In genomic region chr10:48604408-48605263, GRCh38 we compare ENCODE assay signal across 8 cellular contexts. TPM values are rescaled to one million over a fixed set of nuclear protein-coding genes. Genes with fewer than 3 reads are reported as not detected.
DNase-seq lines count a peak whose midpoint lies in the region; ATAC-seq and TF ChIP-seq lines count a peak whose summit lies in the region.

Gene ARHGAP22 (minus strand): TSS chr10:48605073. CDS start chr10:48604796, 277 bp downstream.

- ATAC-seq in GM19324 (IDR thresholded peaks at IDR 0.05; ENCODE audit: low FRiP score, unreplicated experiment), result peak; percentile 48
- no peak for ATAC-seq in naive thymus-derived CD8-positive, alpha-beta T cell

- DNase-seq in AG04450 (ENCODE audit: low read depth, low spot score) (no peak), fibroblast of the aortic adventitia (ENCODE audit: low read depth) (no peak), T-helper 2 cell (no peak), NCI-H128 (lab: John Stamatoyannopoulos, UW; ENCODE audit: unreplicated experiment) (no peak), NCI-H510A (lab: John Stamatoyannopoulos, UW) (no peak)
- no peak for DNase-seq in naive thymus-derived CD8-positive, alpha-beta T cell

- H3K27ac ChIP-seq in AG04450 (ENCODE audit: low read depth, low read length) (peak within 1 kb of the TSS; percentile 31), SU-DHL-6 (ENCODE audit: low read depth, low read length) (no peak within 1 kb of the TSS)

- H3K9me3 ChIP-seq in AG04450 (ENCODE audit: control insufficient read depth, insufficient read depth, low read length) (no peaks in the 10 kb centered on the region), SU-DHL-6 (ENCODE audit: insufficient read depth, low read length) (no peaks in the 10 kb centered on the region)

- CTCF ChIA-PET in AG04450 (lab: Charles Lee), result interaction anchor here (1.1 to 5.5 kb wide), 6 partner anchors 11 to 54 kb away, joined by 3 to 104 read pairs (median 11); no protein-coding TSS in a partner anchor

- peak within 1 kb of the TSS; percentile 57 for H2AFZ ChIP-seq in SU-DHL-6 (ENCODE audit: low read depth, low read length, severe bottlenecking)

- H3K36me3 ChIP-seq in SU-DHL-6 (ENCODE audit: low read length), result no peaks in the 10 kb centered on the region

- no peaks in the 10 kb centered on the region for H3K9me3 Mint-ChIP-seq in naive thymus-derived CD8-positive, alpha-beta T cell

- H3K27ac Mint-ChIP-seq in naive thymus-derived CD8-positive, alpha-beta T cell, result peak within 1 kb of the TSS in 1 of 10 donors; percentile 50

- H3K79me2 ChIP-seq in SU-DHL-6 (ENCODE audit: insufficient read depth, low read length), result 0 out of 2 replicates have a peak, but pooled peaks cover 5% of the 10 kb centered on the region

- POLR2A ChIA-PET in AG04450 (lab: Yijun Ruan, JAX), result interaction anchor here (0.6 kb wide), 1 partner anchor 12 kb away, joined by 4 read pairs; no protein-coding TSS in a partner anchor
- POLR2A ChIA-PET in naive thymus-derived CD8-positive, alpha-beta T cell (lab: Charles Lee), result no interaction called here

- peak within 1 kb of the TSS; percentile 59 for H3K4me2 ChIP-seq in SU-DHL-6 (ENCODE audit: low read depth, low read length, poor library complexity, severe bottlenecking)

- H3K27me3 ChIP-seq in AG04450 (ENCODE audit: control insufficient read depth, insufficient read depth, low read length) (no peaks in the 10 kb centered on the region), SU-DHL-6 (ENCODE audit: low read length) (no peaks in the 10 kb centered on the region)

- H3K27me3 Mint-ChIP-seq in naive thymus-derived CD8-positive, alpha-beta T cell, result peaks cover 16 to 51% (median 27%) of the 10 kb centered on the region in 5 donors

- H3K36me3 Mint-ChIP-seq in naive thymus-derived CD8-positive, alpha-beta T cell, result no peaks in the 10 kb centered on the region

- peak within 1 kb of the TSS; percentile 65 for H3K9ac ChIP-seq in SU-DHL-6 (ENCODE audit: low read length)

- TF ChIP-seq CTCF in AG04450 (IDR thresholded peaks at IDR 0.05; ENCODE audit: low read depth, low read length) (no peak), SU-DHL-6 (IDR thresholded peaks at IDR 0.05; ENCODE audit: insufficient read depth, low read length, poor library complexity, severe bottlenecking) (no peak), fibroblast of the aortic adventitia (IDR thresholded peaks at IDR 0.05; ENCODE audit: insufficient read depth, low read length) (no peak)

- H3K4me1 Mint-ChIP-seq in naive thymus-derived CD8-positive, alpha-beta T cell, result peaks cover 5 to 27% (median 9%) of the 10 kb centered on the region in 4 donors

- no peaks in the 10 kb centered on the region for H3F3A ChIP-seq in SU-DHL-6 (ENCODE audit: insufficient read depth)

- H3K4me3 Mint-ChIP-seq in naive thymus-derived CD8-positive, alpha-beta T cell, result peak within 1 kb of the TSS in 7 of 10 donors; percentile 38 to 70 (median 61)

- no peaks in the 10 kb centered on the region for H4K20me1 ChIP-seq in SU-DHL-6 (ENCODE audit: low read depth, low read length)

- H3K4me3 ChIP-seq in AG04450 (ENCODE audit: low read depth, low read length) (peak within 1 kb of the TSS; percentile 83), SU-DHL-6 (ENCODE audit: insufficient read depth, low read length, poor library complexity, severe bottlenecking) (peak within 1 kb of the TSS; percentile 62), fibroblast of the aortic adventitia (ENCODE audit: low read depth, low read length) (peak within 1 kb of the TSS; percentile 88)

- no peaks in the 10 kb centered on the region for H3K9me2 ChIP-seq in SU-DHL-6 (replicated peaks; ENCODE audit: insufficient read depth, low read length)

RNA-seq across cellular contexts. Expression of gene ARHGAP22, which starts in this region (rescaled TPM):
- polyA plus RNA-seq in AG04450 (2011; rRNA removed), result 8.2 and 9.6 TPM in 2 replicates
- 13.6 and 14.3 TPM in 2 replicates for polyA minus RNA-seq in AG04450 (2011; rRNA and poly(A)+ RNA removed)
- 22.3 and 60.2 TPM in 2 replicates for total RNA-seq in fibroblast of the aortic adventitia (ENCODE audit: low replicate concordance)
- total RNA-seq in naive thymus-derived CD8-positive, alpha-beta T cell, result under 1 TPM in 1 of 2 experiments, not detected in 1; 0.88 TPM
- polyA plus RNA-seq in naive thymus-derived CD8-positive, alpha-beta T cell, result not detected

Comparison
In these comparisons a context has a peak if more than half of its experiments do, and no peak if none do; other contexts are left out.
1. RNA of gene ARHGAP22 (total RNA-seq): 22.3 to 60.2 TPM in fibroblast of the aortic adventitia; 0.88 TPM in naive thymus-derived CD8-positive, alpha-beta T cell; every median in the first group is over 10 times any median in the second.
2. Peak in every context shown above with its lines, with median percentiles within 50 percentile points of each other: H3K4me3 ChIP-seq.